18 cellular contexts compared by ENCODE assay signal in the genomic region with DNA sequence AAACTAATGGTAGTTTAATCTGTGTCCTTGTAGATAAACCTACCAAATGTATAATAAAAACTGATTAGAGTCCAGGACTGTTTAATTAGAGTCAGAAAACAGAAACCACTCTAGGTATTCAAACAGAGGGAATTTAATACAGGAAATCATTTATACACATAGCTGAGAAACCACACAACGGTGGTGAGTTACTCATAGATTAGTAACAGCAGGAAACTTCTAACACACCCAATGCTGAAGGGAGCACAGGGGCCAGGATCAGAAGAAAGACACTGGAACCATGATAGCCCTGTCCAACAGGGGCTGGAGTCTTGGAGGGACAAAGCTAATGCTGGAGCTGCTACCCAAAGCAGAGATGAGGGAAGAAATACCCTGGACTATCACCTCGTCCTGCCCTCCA.
DNase-seq lines count a peak whose midpoint lies in the region; ATAC-seq and TF ChIP-seq lines count a peak whose summit lies in the region.
"Had no signal": no experiment of that assay in that cellular context is flagged by ENCODE, and none has a peak within 500 bp of the region (broad histone marks: within the 10 kb centered on the region; RNA-seq: fewer than 3 reads in every experiment).

No MANE protein-coding gene starts in this region.

- H3K4me1 Mint-ChIP-seq in activated CD8-positive, alpha-beta T cell treated with anti-CD3 and anti-CD28 coated beads, Interleukin-2, amount 10 ng/mL, durations not matched to agents 7 days and 5 days (ENCODE audit: low read depth): no peaks in the 10 kb centered on the region
- H3K4me1 Mint-ChIP-seq in naive thymus-derived CD8-positive, alpha-beta T cell: no peaks in the 10 kb centered on the region
- H3K4me1 Mint-ChIP-seq: activated naive CD8-positive, alpha-beta T cell treated with anti-CD3 and anti-CD28 coated beads, Interleukin-2, amount 10 ng/mL, durations not matched to agents 7 days and 5 days; B cell; naive B cell; WTC11 had no signal

- H3K27me3 Mint-ChIP-seq in activated CD8-positive, alpha-beta T cell treated with anti-CD3 and anti-CD28 coated beads, Interleukin-2, amount 10 ng/mL, durations not matched to agents 7 days and 5 days (ENCODE audit: low read depth): no peaks in the 10 kb centered on the region
- H3K27me3 Mint-ChIP-seq in naive thymus-derived CD8-positive, alpha-beta T cell: peaks cover 0 to 7% (median 0%) of the 10 kb centered on the region in 5 donors
- H3K27me3 Mint-ChIP-seq: activated naive CD8-positive, alpha-beta T cell treated with anti-CD3 and anti-CD28 coated beads, Interleukin-2, amount 10 ng/mL, durations not matched to agents 7 days and 5 days had no signal

- no peaks in the 10 kb centered on the region for H3K36me3 Mint-ChIP-seq in activated CD8-positive, alpha-beta T cell treated with anti-CD3 and anti-CD28 coated beads, Interleukin-2, amount 10 ng/mL, durations not matched to agents 7 days and 5 days (ENCODE audit: low read depth)
- H3K36me3 Mint-ChIP-seq in naive thymus-derived CD8-positive, alpha-beta T cell: peaks cover 0 to 8% (median 0%) of the 10 kb centered on the region in 3 donors
- H3K36me3 Mint-ChIP-seq: activated naive CD8-positive, alpha-beta T cell treated with anti-CD3 and anti-CD28 coated beads, Interleukin-2, amount 10 ng/mL, durations not matched to agents 7 days and 5 days; naive B cell; WTC11 had no signal

- H3K27ac ChIP-seq in foreskin keratinocyte: peak overlapping the region; percentile 84
- H3K27ac ChIP-seq: upper lobe of left lung had no signal

- POLR2A ChIA-PET in activated CD8-positive, alpha-beta T cell treated with anti-CD3 and anti-CD28 coated beads, Interleukin-2, amount 10 ng/mL, durations not matched to agents 7 days and 5 days (lab: Charles Lee): no interaction called here
- POLR2A ChIA-PET in naive thymus-derived CD8-positive, alpha-beta T cell (lab: Charles Lee): no interaction called here

- H3K9me3 Mint-ChIP-seq in activated CD8-positive, alpha-beta T cell treated with anti-CD3 and anti-CD28 coated beads, Interleukin-2, amount 10 ng/mL, durations not matched to agents 7 days and 5 days (ENCODE audit: insufficient read depth): peaks cover 3% of the 10 kb centered on the region
- peaks cover 0 to 26% (median 12%) of the 10 kb centered on the region in 9 donors for H3K9me3 Mint-ChIP-seq in naive thymus-derived CD8-positive, alpha-beta T cell
- H3K9me3 Mint-ChIP-seq: activated naive CD8-positive, alpha-beta T cell treated with anti-CD3 and anti-CD28 coated beads, Interleukin-2, amount 10 ng/mL, durations not matched to agents 7 days and 5 days had no signal

- TF ChIP-seq CTCF in foreskin keratinocyte (conservative IDR thresholded peaks at IDR 0.05): peak; percentile 9

- H3K4me1 ChIP-seq in foreskin keratinocyte: peaks cover 11% of the 10 kb centered on the region

- peak; percentile 97 for ATAC-seq in foreskin keratinocyte
- no peak for ATAC-seq in activated CD8-positive, alpha-beta T cell treated with anti-CD3 and anti-CD28 coated beads, Interleukin-2, amount 10 ng/mL, durations not matched to agents 7 days and 5 days
- ATAC-seq in HG02840 (IDR thresholded peaks at IDR 0.05; ENCODE audit: low FRiP score, unreplicated experiment): no peak
- ATAC-seq in naive thymus-derived CD8-positive, alpha-beta T cell: no peak
- ATAC-seq: left colon had no signal

- CTCF ChIA-PET in activated CD8-positive, alpha-beta T cell treated with anti-CD3 and anti-CD28 coated beads, Interleukin-2, amount 10 ng/mL, durations not matched to agents 7 days and 5 days (lab: Charles Lee): no interaction called here

- DNase-seq in AG08396 (ENCODE audit: low spot score) (peak; percentile 88), HPDE6-E6E7 (ENCODE audit: extremely low spot score) (peak; percentile 93), amniotic stem cell (lab: John Stamatoyannopoulos, UW) (peak; percentile 33), foreskin keratinocyte (peak; percentile 80 to 88), pons (ENCODE audit: low spot score) (no peak)
- no peak for DNase-seq in activated CD8-positive, alpha-beta T cell treated with anti-CD3 and anti-CD28 coated beads, Interleukin-2, amount 10 ng/mL, durations not matched to agents 7 days and 5 days
- no peak for DNase-seq in naive thymus-derived CD8-positive, alpha-beta T cell
- DNase-seq: activated CD8-positive, alpha-beta memory T cell treated with anti-CD3 and anti-CD28 coated beads, Interleukin-2, amount 50 U/mL, for 48 hours; activated naive CD8-positive, alpha-beta T cell treated with anti-CD3 and anti-CD28 coated beads, Interleukin-2, amount 10 ng/mL, durations not matched to agents 7 days and 5 days; DMS79 treated with DMSO at 0.1 percent for 48 hours; head of caudate nucleus; left colon; naive B cell; NK-92 treated with Interleukin-12 subunit alpha and Interleukin-12 subunit beta, amount 100 ng/mL, for 24 hours; upper lobe of left lung had no signal

- H3K27me3 ChIP-seq in foreskin keratinocyte: no peaks in the 10 kb centered on the region
- H3K27me3 ChIP-seq: upper lobe of left lung had no signal

- H3K4me3 Mint-ChIP-seq in activated CD8-positive, alpha-beta T cell treated with anti-CD3 and anti-CD28 coated beads, Interleukin-2, amount 10 ng/mL, durations not matched to agents 7 days and 5 days: no peak overlapping the region
- H3K4me3 Mint-ChIP-seq in naive thymus-derived CD8-positive, alpha-beta T cell: no peak overlapping the region
- H3K4me3 Mint-ChIP-seq: activated naive CD8-positive, alpha-beta T cell treated with anti-CD3 and anti-CD28 coated beads, Interleukin-2, amount 10 ng/mL, durations not matched to agents 7 days and 5 days; B cell; naive B cell; WTC11 had no signal

- H3K27ac Mint-ChIP-seq in activated CD8-positive, alpha-beta T cell treated with anti-CD3 and anti-CD28 coated beads, Interleukin-2, amount 10 ng/mL, durations not matched to agents 7 days and 5 days: no peak overlapping the region
- H3K27ac Mint-ChIP-seq in naive thymus-derived CD8-positive, alpha-beta T cell: no peak overlapping the region
- H3K27ac Mint-ChIP-seq: activated naive CD8-positive, alpha-beta T cell treated with anti-CD3 and anti-CD28 coated beads, Interleukin-2, amount 10 ng/mL, durations not matched to agents 7 days and 5 days; B cell; WTC11 had no signal

Comparison
In these comparisons a context has a peak if more than half of its experiments do, and no peak if none do; other contexts are left out.
1. DNase-seq: peak in AG08396 (single experiment), HPDE6-E6E7 (single experiment), amniotic stem cell (single experiment) and foreskin keratinocyte (2 of 2); none in activated CD8-positive, alpha-beta T cell treated with anti-CD3 and anti-CD28 coated beads, Interleukin-2, amount 10 ng/mL, durations not matched to agents 7 days and 5 days (single experiment), pons (single experiment) and naive thymus-derived CD8-positive, alpha-beta T cell (0 of 10).